In genomic region chr5:34496258-34496657, GRCh38 we compare ENCODE assay signal across 15 cellular contexts.
A peak's percentile ranks its signal among the peaks of the same experiment; 100 is the strongest.
DNase-seq lines count a peak whose midpoint lies in the region; ATAC-seq and TF ChIP-seq lines count a peak whose summit lies in the region.
"Had no signal": no experiment of that assay in that cellular context is flagged by ENCODE, and none has a peak within 500 bp of the region (broad histone marks: within the 10 kb centered on the region; RNA-seq: fewer than 3 reads in every experiment).

No MANE protein-coding gene starts in this region.

- no peaks in the 10 kb centered on the region for H3K36me3 Mint-ChIP-seq in mesothelial cell of epicardium
- no peaks in the 10 kb centered on the region for H3K36me3 Mint-ChIP-seq in activated naive CD8-positive, alpha-beta T cell treated with anti-CD3 and anti-CD28 coated beads, Interleukin-2, amount 50 U/mL, for 24 hours (ENCODE audit: low read depth)

- intact Hi-C loops in left ventricle myocardium inferior (cut with micrococcal nuclease): no loop called here
- intact Hi-C loops in heart right ventricle (cut with DNase I): no loop called here
- intact Hi-C loops in aorta (cut with DNase I): no loop called here
- intact Hi-C loops in lower leg skin (cut with DNase I; ENCODE audit: low total_unique reads): no loop called here

- H3K4me3 ChIP-seq in left ventricle myocardium inferior: peak overlapping the region; percentile 19
- H3K4me3 ChIP-seq in heart right ventricle: peak overlapping the region in 1 of 10 donors; percentile 5
- H3K4me3 ChIP-seq in aorta (ENCODE audit: low read length in 2 of 2): no peak overlapping the region
- H3K4me3 ChIP-seq in lower leg skin (ENCODE audit: low read depth, poor library complexity, severe bottlenecking): no peak overlapping the region

- peaks cover 8% of the 10 kb centered on the region for H3K9me3 ChIP-seq in left ventricle myocardium inferior (replicated peaks)
- peaks cover 0 to 17% (median 0%) of the 10 kb centered on the region in 11 donors for H3K9me3 ChIP-seq in heart right ventricle
- no peaks in the 10 kb centered on the region for H3K9me3 ChIP-seq in aorta (ENCODE audit: control insufficient read depth, low read length)

- H3K4me3 Mint-ChIP-seq in mesothelial cell of epicardium: no peak overlapping the region
- H3K4me3 Mint-ChIP-seq in activated naive CD8-positive, alpha-beta T cell treated with anti-CD3 and anti-CD28 coated beads, Interleukin-2, amount 50 U/mL, for 24 hours: no peak overlapping the region

- H3K4me1 ChIP-seq in left ventricle myocardium inferior: peaks cover 31% of the 10 kb centered on the region
- H3K4me1 ChIP-seq in heart right ventricle: peaks cover 0 to 46% (median 16%) of the 10 kb centered on the region in 9 donors
- H3K4me1 ChIP-seq in aorta (ENCODE audit: control insufficient read depth in 1 of 2, insufficient read depth in 2 of 2, low read length in 2 of 2): peaks cover 6 to 18% of the 10 kb centered on the region in 2 donors
- H3K4me1 ChIP-seq: foreskin keratinocyte had no signal

- H3K27ac ChIP-seq in left ventricle myocardium inferior (replicated peaks): peak overlapping the region; percentile 54
- H3K27ac ChIP-seq in heart right ventricle: peak overlapping the region in 2 of 10 donors; percentile 34 to 39
- peak overlapping the region; percentile 82 to 85 for H3K27ac ChIP-seq in aorta (ENCODE audit: low read depth in 1 of 2, low read length in 2 of 2)
- H3K27ac ChIP-seq: foreskin keratinocyte had no signal

- H3K27me3 Mint-ChIP-seq in mesothelial cell of epicardium (ENCODE audit: low read depth): no peaks in the 10 kb centered on the region
- peaks cover 10% of the 10 kb centered on the region for H3K27me3 Mint-ChIP-seq in activated naive CD8-positive, alpha-beta T cell treated with anti-CD3 and anti-CD28 coated beads, Interleukin-2, amount 50 U/mL, for 24 hours

- H3K27me3 ChIP-seq in left ventricle myocardium inferior (ENCODE audit: low read depth) (no peaks in the 10 kb centered on the region), heart right ventricle (no peaks in the 10 kb centered on the region), aorta (ENCODE audit: control insufficient read depth in 1 of 2, insufficient read depth in 2 of 2, low read length in 1 of 2) (no peaks in the 10 kb centered on the region)
- H3K27me3 ChIP-seq: foreskin keratinocyte had no signal

- H3K4me1 Mint-ChIP-seq in mesothelial cell of epicardium: peaks cover 60% of the 10 kb centered on the region
- H3K4me1 Mint-ChIP-seq in activated naive CD8-positive, alpha-beta T cell treated with anti-CD3 and anti-CD28 coated beads, Interleukin-2, amount 50 U/mL, for 24 hours: peaks cover 15% of the 10 kb centered on the region

- TF ChIP-seq POLR2A in lower leg skin (IDR thresholded peaks at IDR 0.05): no peak

- peaks cover 4% of the 10 kb centered on the region for H3K9me3 Mint-ChIP-seq in mesothelial cell of epicardium
- H3K9me3 Mint-ChIP-seq in activated naive CD8-positive, alpha-beta T cell treated with anti-CD3 and anti-CD28 coated beads, Interleukin-2, amount 50 U/mL, for 24 hours: no peaks in the 10 kb centered on the region

- DNase-seq in left ventricle myocardium inferior (no peak), heart right ventricle (no peak), cerebellum (ENCODE audit: low spot score) (peak; percentile 69), mesothelial cell of epicardium (ENCODE audit: low spot score in 2 of 2, unreplicated experiment in 2 of 2) (no peak), aorta (peak in 1 of 2 donors; percentile 53), putamen (ENCODE audit: low spot score) (no peak), lower leg skin (ENCODE audit: low spot score in 2 of 2) (no peak)
- no peak for DNase-seq in activated naive CD8-positive, alpha-beta T cell treated with anti-CD3 and anti-CD28 coated beads, Interleukin-2, amount 50 U/mL, for 24 hours
- DNase-seq: activated effector memory CD4-positive, alpha-beta T cell treated with Interleukin-2 at 50 U/mL for 16 hours; effector CD4-positive, alpha-beta T cell; foreskin keratinocyte; midbrain; NCI-H187; NCI-H748 treated with DMSO at 0.1 percent for 48 hours; T-helper 1 cell had no signal

- no peak for ATAC-seq in heart right ventricle
- ATAC-seq in aorta (ENCODE audit: low FRiP score): peak; percentile 55
- no peak for ATAC-seq in activated naive CD8-positive, alpha-beta T cell treated with anti-CD3 and anti-CD28 coated beads, Interleukin-2, amount 50 U/mL, for 24 hours
- ATAC-seq: foreskin keratinocyte had no signal

- H3K36me3 ChIP-seq in left ventricle myocardium inferior (no peaks in the 10 kb centered on the region), heart right ventricle (no peaks in the 10 kb centered on the region), aorta (ENCODE audit: control insufficient read depth in 1 of 2, insufficient read depth in 2 of 2, low read length in 1 of 2) (no peaks in the 10 kb centered on the region)

- TF ChIP-seq CTCF in left ventricle myocardium inferior (IDR thresholded peaks at IDR 0.05; ENCODE audit: borderline replicate concordance) (no peak), heart right ventricle (IDR thresholded peaks at IDR 0.05) (no peak), mesothelial cell of epicardium (IDR thresholded peaks at IDR 0.05; ENCODE audit: unreplicated experiment) (no peak), lower leg skin (IDR thresholded peaks at IDR 0.05) (no peak)

- peak overlapping the region; percentile 86 for H3K27ac Mint-ChIP-seq in mesothelial cell of epicardium
- no peak overlapping the region for H3K27ac Mint-ChIP-seq in activated naive CD8-positive, alpha-beta T cell treated with anti-CD3 and anti-CD28 coated beads, Interleukin-2, amount 50 U/mL, for 24 hours

- 52 to 56% methylated on average over 13 of the region's 13 CpGs for WGBS in heart right ventricle, 2 donors
- 9 to 18% methylated on average over 13 of the region's 13 CpGs for WGBS in aorta, 2 donors
- WGBS in lower leg skin, 2 donors: 69 to 70% methylated on average over 13 of the region's 13 CpGs
